In the genomic region with DNA sequence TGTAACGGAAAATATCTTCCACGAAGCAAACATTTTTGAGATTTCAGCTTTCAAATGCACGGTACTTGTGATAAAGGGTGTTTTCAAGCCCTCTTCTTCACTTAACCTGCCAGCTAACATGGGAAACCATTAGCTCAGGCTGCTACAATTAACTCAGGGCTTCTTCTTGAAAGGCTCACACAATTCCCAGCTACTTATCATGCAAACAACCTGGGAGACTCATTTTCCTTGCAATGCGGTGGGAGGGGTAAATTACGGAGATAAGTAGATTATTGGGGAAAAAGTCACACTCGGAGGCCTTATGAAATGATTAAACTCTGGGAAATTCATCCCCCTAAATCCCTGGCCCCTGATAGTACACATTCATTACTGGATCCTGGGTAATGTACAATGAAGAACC, we compare ENCODE assay signal across 17 cellular contexts.
"Had no signal": no experiment of that assay in that cellular context is flagged by ENCODE, and none has a peak within 500 bp of the region (broad histone marks: within the 10 kb centered on the region; RNA-seq: fewer than 3 reads in every experiment).

No MANE protein-coding gene starts in this region.

- H3K4me1 ChIP-seq: esophagus muscularis mucosa, heart right ventricle, lower lobe of right lung had no signal

- H3K4me1 Mint-ChIP-seq: stimulated activated naive B cell treated with anti-CD40 and anti-IgM and Interleukin-4, amounts not matched to agents 10 μg/mL and 1 μg/mL and 100 μg/mL, for 72 hours had no signal

- H3K27ac ChIP-seq: esophagus muscularis mucosa, heart right ventricle, lower lobe of right lung, thoracic aorta had no signal

- H3K4me3 Mint-ChIP-seq: activated T-cell treated with anti-CD3 and anti-CD28 coated beads, Interleukin-2, amount 50 U/mL, for 4 hours; dendritic cell treated with granulocyte-macrophage colony-stimulating factor and Interleukin-4, amounts not matched to agents 40 ng/mL and 50 ng/mL, for 4 days; natural killer cell treated with Interleukin-12 subunit alpha and Interleukin-12 subunit beta and Interleukin-15 and Interleukin-18, amount 100 ng/mL, for 72 hours; stimulated activated naive B cell treated with anti-CD40 and anti-IgM and Interleukin-4, amounts not matched to agents 10 μg/mL and 1 μg/mL and 100 μg/mL, for 72 hours had no signal

- H3K4me3 ChIP-seq: esophagus muscularis mucosa, heart right ventricle, lower lobe of right lung, thoracic aorta had no signal

- H3K27me3 ChIP-seq: esophagus muscularis mucosa, heart right ventricle had no signal

- ATAC-seq: activated T-cell treated with anti-CD3 and anti-CD28 coated beads, Interleukin-2, amount 50 U/mL, for 4 hours; heart right ventricle; left colon; lower lobe of right lung; natural killer cell treated with Interleukin-12 subunit alpha and Interleukin-12 subunit beta and Interleukin-15 and Interleukin-18, amount 100 ng/mL, for 72 hours; stimulated activated naive B cell treated with anti-CD40 and anti-IgM and Interleukin-4, amounts not matched to agents 10 μg/mL and 1 μg/mL and 100 μg/mL, for 72 hours had no signal

- H3K27ac Mint-ChIP-seq: dendritic cell treated with granulocyte-macrophage colony-stimulating factor and Interleukin-4, amounts not matched to agents 40 ng/mL and 50 ng/mL, for 4 days; natural killer cell treated with Interleukin-12 subunit alpha and Interleukin-12 subunit beta and Interleukin-15 and Interleukin-18, amount 100 ng/mL, for 72 hours; stimulated activated naive B cell treated with anti-CD40 and anti-IgM and Interleukin-4, amounts not matched to agents 10 μg/mL and 1 μg/mL and 100 μg/mL, for 72 hours had no signal

- H3K27me3 Mint-ChIP-seq: dendritic cell treated with granulocyte-macrophage colony-stimulating factor and Interleukin-4, amounts not matched to agents 40 ng/mL and 50 ng/mL, for 4 days; natural killer cell treated with Interleukin-12 subunit alpha and Interleukin-12 subunit beta and Interleukin-15 and Interleukin-18, amount 100 ng/mL, for 72 hours; stimulated activated naive B cell treated with anti-CD40 and anti-IgM and Interleukin-4, amounts not matched to agents 10 μg/mL and 1 μg/mL and 100 μg/mL, for 72 hours had no signal

- H3K36me3 Mint-ChIP-seq: natural killer cell treated with Interleukin-12 subunit alpha and Interleukin-12 subunit beta and Interleukin-15 and Interleukin-18, amount 100 ng/mL, for 72 hours had no signal

- DNase-seq: activated CD4-positive, alpha-beta T cell treated with anti-CD3 and anti-CD28 coated beads, Interleukin-2, amount 50 U/mL, for 1 hour; activated CD4-positive, CD25-positive, alpha-beta regulatory T cell; activated CD8-positive, alpha-beta memory T cell treated with anti-CD3 and anti-CD28 coated beads, Interleukin-2, amount 50 U/mL, for 4 hours; activated effector memory CD4-positive, alpha-beta T cell treated with Interleukin-2 at 50 U/mL for 16 hours; activated naive CD4-positive, alpha-beta T cell treated with anti-CD3 and anti-CD28 coated beads, Interleukin-2, amount 50 U/mL, for 16 hours; activated T-cell treated with anti-CD3 and anti-CD28 coated beads, Interleukin-2, amount 50 U/mL, for 4 hours; effector CD8-positive, alpha-beta T cell; heart right ventricle; left colon; lower lobe of right lung; occipital lobe; posterior cingulate gyrus; stimulated activated naive B cell treated with anti-CD40 and anti-IgM and Interleukin-4, amounts not matched to agents 10 μg/mL and 1 μg/mL and 100 μg/mL, for 72 hours had no signal

- H3K36me3 ChIP-seq: esophagus muscularis mucosa, heart right ventricle, lower lobe of right lung, thoracic aorta had no signal

- H3K9me3 Mint-ChIP-seq: activated T-cell treated with anti-CD3 and anti-CD28 coated beads, Interleukin-2, amount 50 U/mL, for 4 hours; dendritic cell treated with granulocyte-macrophage colony-stimulating factor and Interleukin-4, amounts not matched to agents 40 ng/mL and 50 ng/mL, for 4 days; natural killer cell treated with Interleukin-12 subunit alpha and Interleukin-12 subunit beta and Interleukin-15 and Interleukin-18, amount 100 ng/mL, for 72 hours; stimulated activated naive B cell treated with anti-CD40 and anti-IgM and Interleukin-4, amounts not matched to agents 10 μg/mL and 1 μg/mL and 100 μg/mL, for 72 hours had no signal
